Comparison of ENCODE assay signal across 1 cellular context in genomic region chr12:79409562-79409961, GRCh38.
TF ChIP-seq lines count a peak whose summit lies in the region.

No MANE protein-coding gene starts in this region.

TF ChIP-seq in GM23338, 12 proteins besides CTCF, POLR2A, EP300 and RAD21 (continued from another document):
- TF ChIP-seq, protein P1, sequence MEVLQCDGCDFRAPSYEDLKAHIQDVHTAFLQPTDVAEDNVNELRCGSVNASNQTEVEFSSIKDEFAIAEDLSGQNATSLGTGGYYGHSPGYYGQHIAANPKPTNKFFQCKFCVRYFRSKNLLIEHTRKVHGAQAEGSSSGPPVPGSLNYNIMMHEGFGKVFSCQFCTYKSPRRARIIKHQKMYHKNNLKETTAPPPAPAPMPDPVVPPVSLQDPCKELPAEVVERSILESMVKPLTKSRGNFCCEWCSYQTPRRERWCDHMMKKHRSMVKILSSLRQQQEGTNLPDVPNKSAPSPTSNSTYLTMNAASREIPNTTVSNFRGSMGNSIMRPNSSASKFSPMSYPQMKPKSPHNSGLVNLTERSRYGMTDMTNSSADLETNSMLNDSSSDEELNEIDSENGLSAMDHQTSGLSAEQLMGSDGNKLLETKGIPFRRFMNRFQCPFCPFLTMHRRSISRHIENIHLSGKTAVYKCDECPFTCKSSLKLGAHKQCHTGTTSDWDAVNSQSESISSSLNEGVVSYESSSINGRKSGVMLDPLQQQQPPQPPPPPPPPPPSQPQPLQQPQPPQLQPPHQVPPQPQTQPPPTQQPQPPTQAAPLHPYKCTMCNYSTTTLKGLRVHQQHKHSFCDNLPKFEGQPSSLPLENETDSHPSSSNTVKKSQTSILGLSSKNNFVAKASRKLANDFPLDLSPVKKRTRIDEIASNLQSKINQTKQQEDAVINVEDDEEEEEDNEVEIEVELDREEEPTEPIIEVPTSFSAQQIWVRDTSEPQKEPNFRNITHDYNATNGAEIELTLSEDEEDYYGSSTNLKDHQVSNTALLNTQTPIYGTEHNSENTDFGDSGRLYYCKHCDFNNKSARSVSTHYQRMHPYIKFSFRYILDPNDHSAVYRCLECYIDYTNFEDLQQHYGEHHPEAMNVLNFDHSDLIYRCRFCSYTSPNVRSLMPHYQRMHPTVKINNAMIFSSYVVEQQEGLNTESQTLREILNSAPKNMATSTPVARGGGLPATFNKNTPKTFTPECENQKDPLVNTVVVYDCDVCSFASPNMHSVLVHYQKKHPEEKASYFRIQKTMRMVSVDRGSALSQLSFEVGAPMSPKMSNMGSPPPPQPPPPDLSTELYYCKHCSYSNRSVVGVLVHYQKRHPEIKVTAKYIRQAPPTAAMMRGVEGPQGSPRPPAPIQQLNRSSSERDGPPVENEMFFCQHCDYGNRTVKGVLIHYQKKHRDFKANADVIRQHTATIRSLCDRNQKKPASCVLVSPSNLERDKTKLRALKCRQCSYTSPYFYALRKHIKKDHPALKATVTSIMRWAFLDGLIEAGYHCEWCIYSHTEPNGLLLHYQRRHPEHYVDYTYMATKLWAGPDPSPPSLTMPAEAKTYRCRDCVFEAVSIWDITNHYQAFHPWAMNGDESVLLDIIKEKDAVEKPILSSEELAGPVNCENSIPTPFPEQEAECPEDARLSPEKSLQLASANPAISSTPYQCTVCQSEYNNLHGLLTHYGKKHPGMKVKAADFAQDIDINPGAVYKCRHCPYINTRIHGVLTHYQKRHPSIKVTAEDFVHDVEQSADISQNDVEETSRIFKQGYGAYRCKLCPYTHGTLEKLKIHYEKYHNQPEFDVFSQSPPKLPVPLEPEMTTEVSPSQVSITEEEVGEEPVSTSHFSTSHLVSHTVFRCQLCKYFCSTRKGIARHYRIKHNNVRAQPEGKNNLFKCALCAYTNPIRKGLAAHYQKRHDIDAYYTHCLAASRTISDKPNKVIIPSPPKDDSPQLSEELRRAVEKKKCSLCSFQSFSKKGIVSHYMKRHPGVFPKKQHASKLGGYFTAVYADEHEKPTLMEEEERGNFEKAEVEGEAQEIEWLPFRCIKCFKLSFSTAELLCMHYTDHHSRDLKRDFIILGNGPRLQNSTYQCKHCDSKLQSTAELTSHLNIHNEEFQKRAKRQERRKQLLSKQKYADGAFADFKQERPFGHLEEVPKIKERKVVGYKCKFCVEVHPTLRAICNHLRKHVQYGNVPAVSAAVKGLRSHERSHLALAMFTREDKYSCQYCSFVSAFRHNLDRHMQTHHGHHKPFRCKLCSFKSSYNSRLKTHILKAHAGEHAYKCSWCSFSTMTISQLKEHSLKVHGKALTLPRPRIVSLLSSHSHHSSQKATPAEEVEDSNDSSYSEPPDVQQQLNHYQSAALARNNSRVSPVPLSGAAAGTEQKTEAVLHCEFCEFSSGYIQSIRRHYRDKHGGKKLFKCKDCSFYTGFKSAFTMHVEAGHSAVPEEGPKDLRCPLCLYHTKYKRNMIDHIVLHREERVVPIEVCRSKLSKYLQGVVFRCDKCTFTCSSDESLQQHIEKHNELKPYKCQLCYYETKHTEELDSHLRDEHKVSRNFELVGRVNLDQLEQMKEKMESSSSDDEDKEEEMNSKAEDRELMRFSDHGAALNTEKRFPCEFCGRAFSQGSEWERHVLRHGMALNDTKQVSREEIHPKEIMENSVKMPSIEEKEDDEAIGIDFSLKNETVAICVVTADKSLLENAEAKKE (CRISPR knock-in tag; IDR thresholded peaks at IDR 0.05), result no peak
- TF ChIP-seq POLR2AphosphoS5 (IDR thresholded peaks at IDR 0.05; ENCODE audit: low read depth), result no peak
- no peak for TF ChIP-seq EZH2phosphoT487 (IDR thresholded peaks at IDR 0.05; ENCODE audit: unreplicated experiment)
- no peak for TF ChIP-seq STAT1 (IDR thresholded peaks at IDR 0.05; ENCODE audit: unreplicated experiment)
